30 cellular contexts compared by ENCODE assay signal in genomic region chr11:62169935-62170334, GRCh38. TPM values are rescaled to one million over a fixed set of nuclear protein-coding genes. Genes with fewer than 3 reads are reported as not detected.
DNase-seq lines count a peak whose midpoint lies in the region; ATAC-seq, FAIRE-seq and TF ChIP-seq lines count a peak whose summit lies in the region.
"Had no signal": no experiment of that assay in that cellular context is flagged by ENCODE, and none has a peak within 500 bp of the region (broad histone marks: within the 10 kb centered on the region; RNA-seq: fewer than 3 reads in every experiment).

No MANE protein-coding gene starts in this region.

- POLR2A ChIA-PET in endothelial cell of umbilical vein (lab: Charles Lee): no interaction called here

- DNase-seq in Right ventricle myocardium inferior (ENCODE audit: missing footprints) (no peak), right atrium auricular region (ENCODE audit: low spot score) (no peak), endothelial cell of umbilical vein (ENCODE audit: low read depth, low spot score) (peak; percentile 28), left ventricle myocardium superior (no peak), MV-4-11 (lab: John Stamatoyannopoulos, UW) (no peak), GM20000 (ENCODE audit: low spot score) (no peak)
- DNase-seq: 8988T; C1 segment of cervical spinal cord; CD4-positive, alpha-beta memory T cell; COR-L47; EL; GDM1; NCI-H1092; NCI-H1417 treated with DMSO at 0.1 percent for 48 hours; NCI-H187; NCI-H2081 treated with DMSO at 0.1 percent for 48 hours; NCI-H2171; NCI-H345; NCI-H510A treated with DMSO at 0.1 percent for 48 hours; NCI-H748 treated with DMSO at 0.1 percent for 48 hours; NK-92 treated with Interleukin-12 subunit alpha and Interleukin-12 subunit beta, amount 100 ng/mL, for 24 hours; PC-9; RPMI8226; SHP77 treated with DMSO at 0.1 percent for 48 hours had no signal

- intact Hi-C loops in Right ventricle myocardium inferior (cut with DNase I) (loop anchor here (5.0 kb wide), 1 partner anchor 207 kb away; no protein-coding TSS in a partner anchor), endothelial cell of umbilical vein (cut with micrococcal nuclease) (no loop called here), left ventricle myocardium superior (cut with micrococcal nuclease) (loop anchor here (5.0 kb wide), 1 partner anchor 142 kb away; no protein-coding TSS in a partner anchor)

- no peaks in the 10 kb centered on the region for H3K9me3 ChIP-seq in right atrium auricular region
- H3K9me3 ChIP-seq in endothelial cell of umbilical vein (replicated peaks; ENCODE audit: control insufficient read depth, insufficient read depth, low read length): no peaks in the 10 kb centered on the region
- H3K9me3 ChIP-seq in skeletal muscle tissue (ENCODE audit: control insufficient read depth in 3 of 3, low read length in 3 of 3): no peaks in the 10 kb centered on the region

- CTCF ChIA-PET in endothelial cell of umbilical vein (lab: Charles Lee): interaction anchor here (0.9 to 4.2 kb wide), 12 partner anchors 11 to 208 kb away, joined by 3 to 22 read pairs (median 4); no protein-coding TSS in a partner anchor

- dilution Hi-C loops in endothelial cell of umbilical vein (cut with MboI; ENCODE audit: extremely low pct_ligation_motif_present, low sequenced_read_pairs): loop anchor here (5.0 kb wide), 1 partner anchor 37 kb away; the partner anchor contains the start of gene SCGB2A1

- FAIRE-seq in endothelial cell of umbilical vein (lab: Jason Lieb, UNC): no peak
- FAIRE-seq: GM12891 had no signal

- BruUV-seq in endothelial cell of umbilical vein (replicated peaks; lab: Mats Ljungman, UMichigan): no TSS peak

- no peaks in the 10 kb centered on the region for H4K20me1 ChIP-seq in endothelial cell of umbilical vein (replicated peaks; ENCODE audit: control insufficient read depth, extremely low read depth, insufficient read depth, low read length)

- H3K9ac ChIP-seq in endothelial cell of umbilical vein (replicated peaks; ENCODE audit: extremely low read depth, insufficient read depth, low read length) (no peak overlapping the region), skeletal muscle tissue (ENCODE audit: low read depth in 1 of 3, low read length in 3 of 3) (no peak overlapping the region)

- peaks cover 0 to 9% of the 10 kb centered on the region in 2 donors for H3K4me1 ChIP-seq in right atrium auricular region
- peaks cover 6% of the 10 kb centered on the region for H3K4me1 ChIP-seq in endothelial cell of umbilical vein (ENCODE audit: control insufficient read depth, extremely low read depth, insufficient read depth, low read length)
- peaks cover 0 to 22% (median 7%) of the 10 kb centered on the region in 3 donors for H3K4me1 ChIP-seq in skeletal muscle tissue (ENCODE audit: control insufficient read depth in 3 of 3, insufficient read depth in 3 of 3, low read length in 3 of 3)

- H3K4me3 ChIP-seq in right atrium auricular region (no peak overlapping the region), endothelial cell of umbilical vein (replicated peaks in 1 of 3; ENCODE audit: insufficient read depth in 1 of 3, low read depth in 1 of 3, low read length in 3 of 3) (no peak overlapping the region), skeletal muscle tissue (ENCODE audit: low read length in 3 of 3) (no peak overlapping the region)
- H3K4me3 ChIP-seq: PC-9 had no signal

- H3K27ac ChIP-seq in right atrium auricular region (no peak overlapping the region), endothelial cell of umbilical vein (ENCODE audit: insufficient read depth, low read depth, low read length) (no peak overlapping the region), skeletal muscle tissue (ENCODE audit: low read depth, low read length) (peak overlapping the region; percentile 25)
- H3K27ac ChIP-seq: HL-60, PC-9 had no signal

- no peak overlapping the region for H2AFZ ChIP-seq in endothelial cell of umbilical vein (ENCODE audit: low read depth, low read length)
- H2AFZ ChIP-seq: PC-9 had no signal

- H3K27me3 ChIP-seq in right atrium auricular region (no peaks in the 10 kb centered on the region), endothelial cell of umbilical vein (ENCODE audit: control insufficient read depth in 2 of 2, insufficient read depth in 2 of 2, low read length in 2 of 2) (peaks cover 29 to 44% of the 10 kb centered on the region in 2 experiments), skeletal muscle tissue (ENCODE audit: control insufficient read depth in 3 of 3, insufficient read depth in 3 of 3, low read length in 3 of 3) (peaks cover 0 to 3% (median 0%) of the 10 kb centered on the region in 3 donors)

- H3K9me1 ChIP-seq in endothelial cell of umbilical vein (replicated peaks; ENCODE audit: control insufficient read depth, extremely low read depth, insufficient read depth, low read length): no peaks in the 10 kb centered on the region

- no peak overlapping the region for H3K4me2 ChIP-seq in endothelial cell of umbilical vein (ENCODE audit: insufficient read depth, low read length)
- H3K4me2 ChIP-seq: PC-9 had no signal

- H3K36me3 ChIP-seq in right atrium auricular region (no peaks in the 10 kb centered on the region), endothelial cell of umbilical vein (ENCODE audit: control insufficient read depth in 2 of 2, extremely low read depth in 1 of 2, insufficient read depth in 2 of 2, low read length in 2 of 2) (no peaks in the 10 kb centered on the region), skeletal muscle tissue (ENCODE audit: control insufficient read depth in 3 of 3, insufficient read depth in 3 of 3, low read length in 3 of 3) (no peaks in the 10 kb centered on the region)

- H3K79me2 ChIP-seq in endothelial cell of umbilical vein (ENCODE audit: control insufficient read depth, insufficient read depth, low read length): no peaks in the 10 kb centered on the region

- TF ChIP-seq POLR2A in endothelial cell of umbilical vein (IDR thresholded peaks at IDR 0.05; ENCODE audit: low read depth, low read length): no peak

- ATAC-seq in Right ventricle myocardium inferior (peak; percentile 53), left ventricle myocardium superior (peak; percentile 70), GM19463 (IDR thresholded peaks at IDR 0.05; ENCODE audit: unreplicated experiment) (no peak)

- TF ChIP-seq CTCF in right atrium auricular region (IDR thresholded peaks at IDR 0.05) (no peak), endothelial cell of umbilical vein (IDR thresholded peaks at IDR 0.05; ENCODE audit: extremely low read depth in 1 of 2, insufficient read depth in 1 of 2, low read depth in 1 of 2, low read length in 2 of 2) (no peak), GM20000 (IDR thresholded peaks at IDR 0.05; ENCODE audit: extremely low read depth, missing control alignments) (no peak)

TF ChIP-seq in endothelial cell of umbilical vein, 7 proteins besides CTCF, POLR2A, EP300 and RAD21 (continues in another document):
- TF ChIP-seq GATA2 (IDR thresholded peaks at IDR 0.05; ENCODE audit: insufficient read depth, insufficient read length, low read depth, low read length): no peak
- TF ChIP-seq FOS (IDR thresholded peaks at IDR 0.05; ENCODE audit: borderline replicate concordance, insufficient read depth, low read length): no peak
- no peak for TF ChIP-seq JUN (IDR thresholded peaks at IDR 0.05; ENCODE audit: borderline replicate concordance, insufficient read depth, insufficient read length, low read depth)
- TF ChIP-seq EZH2 (IDR thresholded peaks at IDR 0.05; ENCODE audit: borderline replicate concordance, low read depth, low read length, severe bottlenecking): no peak
- TF ChIP-seq MYC (IDR thresholded peaks at IDR 0.05; ENCODE audit: low read depth, low read length): no peak
- TF ChIP-seq MAX (IDR thresholded peaks at IDR 0.05; ENCODE audit: insufficient read depth, insufficient read length): no peak

RNA-seq across cellular contexts. Expression of gene SCGB1D1, which starts 20.1 kb away (rescaled TPM):
- total RNA-seq in Right ventricle myocardium inferior: not detected
- not detected for total RNA-seq in right atrium auricular region
- not detected in 2 replicates for total RNA-seq in endothelial cell of umbilical vein
- polyA plus RNA-seq in endothelial cell of umbilical vein: not detected in 2 replicates
- polyA plus RNA-seq in endothelial cell of umbilical vein (2011; cell fraction: cytosol; rRNA removed): not detected in 2 replicates
- not detected in 2 replicates for polyA plus RNA-seq in endothelial cell of umbilical vein (2011; cell fraction: nucleus; rRNA removed)
- not detected in 2 replicates for polyA plus RNA-seq in endothelial cell of umbilical vein (2012)
- polyA minus RNA-seq in endothelial cell of umbilical vein: not detected in 2 replicates
- polyA minus RNA-seq in endothelial cell of umbilical vein (2011; cell fraction: cytosol; rRNA and poly(A)+ RNA removed): not detected
- polyA minus RNA-seq in endothelial cell of umbilical vein (2011; cell fraction: nucleus; rRNA and poly(A)+ RNA removed): not detected in 2 replicates
- total RNA-seq in left ventricle myocardium superior: not detected
- total RNA-seq in skeletal muscle tissue: not detected
- total RNA-seq: CD4-positive, alpha-beta memory T cell; H4; PC-9 had no signal
- polyA plus RNA-seq: CD4-positive, alpha-beta memory T cell; IgD-negative memory B cell had no signal

RNA-seq across cellular contexts. Expression of gene SCGB2A1, which starts 38.5 kb away (rescaled TPM):
- total RNA-seq in Right ventricle myocardium inferior: not detected
- not detected for total RNA-seq in right atrium auricular region
- total RNA-seq in endothelial cell of umbilical vein: not detected in 2 replicates
- not detected in 2 replicates for polyA plus RNA-seq in endothelial cell of umbilical vein
- polyA plus RNA-seq in endothelial cell of umbilical vein (2011; cell fraction: cytosol; rRNA removed): not detected in 2 replicates
- polyA plus RNA-seq in endothelial cell of umbilical vein (2011; cell fraction: nucleus; rRNA removed): not detected in 2 replicates
- polyA plus RNA-seq in endothelial cell of umbilical vein (2012): not detected in 2 replicates
- not detected in 2 replicates for polyA minus RNA-seq in endothelial cell of umbilical vein
- not detected for polyA minus RNA-seq in endothelial cell of umbilical vein (2011; cell fraction: cytosol; rRNA and poly(A)+ RNA removed)
- not detected in 2 replicates for polyA minus RNA-seq in endothelial cell of umbilical vein (2011; cell fraction: nucleus; rRNA and poly(A)+ RNA removed)
- not detected for total RNA-seq in left ventricle myocardium superior
- not detected for total RNA-seq in skeletal muscle tissue
- total RNA-seq: CD4-positive, alpha-beta memory T cell; H4; PC-9 had no signal
- polyA plus RNA-seq: CD4-positive, alpha-beta memory T cell; IgD-negative memory B cell had no signal

RNA-seq across cellular contexts. Expression of gene INCENP, which starts 46.1 kb away (rescaled TPM):
- total RNA-seq in Right ventricle myocardium inferior (10.5 TPM), right atrium auricular region (1 to 10 TPM; 8.1 to 8.5 TPM), endothelial cell of umbilical vein (73.6 and 86.8 TPM in 2 replicates), left ventricle myocardium superior (11.6 TPM), skeletal muscle tissue (6.8 TPM)
- polyA plus RNA-seq in endothelial cell of umbilical vein: 17.5 and 22.9 TPM in 2 replicates
- polyA plus RNA-seq in endothelial cell of umbilical vein (2011; cell fraction: cytosol; rRNA removed): 15.9 and 16.6 TPM in 2 replicates
- 75.2 and 76.8 TPM in 2 replicates for polyA plus RNA-seq in endothelial cell of umbilical vein (2011; cell fraction: nucleus; rRNA removed)
- polyA plus RNA-seq in endothelial cell of umbilical vein (2012): 23.9 and 31.4 TPM in 2 replicates
- 25.1 and 32.4 TPM in 2 replicates for polyA minus RNA-seq in endothelial cell of umbilical vein
- 87.9 TPM for polyA minus RNA-seq in endothelial cell of umbilical vein (2011; cell fraction: cytosol; rRNA and poly(A)+ RNA removed)
- polyA minus RNA-seq in endothelial cell of umbilical vein (2011; cell fraction: nucleus; rRNA and poly(A)+ RNA removed): 35.9 and 37.7 TPM in 2 replicates
